11 cellular contexts compared by ENCODE assay signal in the genomic region with DNA sequence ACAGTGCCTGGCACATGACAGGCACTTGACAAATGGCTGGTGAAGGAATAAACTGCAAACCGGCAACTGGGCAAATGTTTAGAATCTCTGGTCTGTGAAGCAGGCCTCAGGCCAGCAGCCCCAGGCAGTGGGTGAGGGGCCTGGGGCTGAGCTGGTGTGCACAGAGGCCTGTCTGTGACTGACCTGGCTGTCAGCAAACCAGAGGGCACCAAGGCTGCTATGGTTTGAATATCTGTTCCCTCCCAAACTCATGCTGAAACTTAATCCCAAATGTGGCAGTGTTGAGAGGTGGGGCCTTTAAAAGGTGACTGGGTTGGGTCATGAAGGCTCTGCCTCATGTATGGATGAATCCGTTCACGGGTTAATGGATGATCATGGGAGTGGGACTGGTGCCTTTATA.
DNase-seq lines count a peak whose midpoint lies in the region; ATAC-seq and TF ChIP-seq lines count a peak whose summit lies in the region.
"Had no signal": no experiment of that assay in that cellular context is flagged by ENCODE, and none has a peak within 500 bp of the region (broad histone marks: within the 10 kb centered on the region; RNA-seq: fewer than 3 reads in every experiment).

No MANE protein-coding gene starts in this region.

- no peaks in the 10 kb centered on the region for H4K20me1 ChIP-seq in KMS-11 (ENCODE audit: insufficient read depth)
- H4K20me1 ChIP-seq: BLaER1 treated with 17β-estradiol and CSF1 and Interleukin-3, amounts not matched to agents 10 nM and 100 nM had no signal

- H3K79me2 ChIP-seq in KMS-11 (ENCODE audit: insufficient read depth, low read depth) = no peaks in the 10 kb centered on the region

- TF ChIP-seq POLR2A in spleen (IDR thresholded peaks at IDR 0.05) = no peak

- no peaks in the 10 kb centered on the region for H3K9me3 Mint-ChIP-seq in effector memory CD8-positive, alpha-beta T cell
- H3K9me3 Mint-ChIP-seq: CD4-positive, CD25-positive, alpha-beta regulatory T cell had no signal

- H3K27me3 Mint-ChIP-seq in effector memory CD8-positive, alpha-beta T cell = no peaks in the 10 kb centered on the region
- H3K27me3 Mint-ChIP-seq: CD4-positive, CD25-positive, alpha-beta regulatory T cell had no signal

- no peaks in the 10 kb centered on the region for H3K9me3 ChIP-seq in spleen
- H3K9me3 ChIP-seq: BLaER1 treated with 17β-estradiol and CSF1 and Interleukin-3, amounts not matched to agents 10 nM and 100 nM had no signal

- H3K9ac ChIP-seq in KMS-11 = no peak overlapping the region
- H3K9ac ChIP-seq: BLaER1 treated with 17β-estradiol and CSF1 and Interleukin-3, amounts not matched to agents 10 nM and 100 nM had no signal

- peak; percentile 14 for DNase-seq in activated effector memory CD4-positive, alpha-beta T cell treated with anti-CD3 and anti-CD28 coated beads, Interleukin-2, amount 50 U/mL, for 16 hours
- DNase-seq in activated effector memory CD4-positive, alpha-beta T cell treated with Interleukin-2 at 50 U/mL for 16 hours = no peak
- no peak for DNase-seq in effector memory CD8-positive, alpha-beta T cell
- DNase-seq in spleen (peak; percentile 52), left colon (no peak), NCI-H748 (lab: John Stamatoyannopoulos, UW; ENCODE audit: unreplicated experiment) (no peak)
- DNase-seq: ACHN; CD4-positive, CD25-positive, alpha-beta regulatory T cell; HCEC 1CT had no signal

- H3K36me3 ChIP-seq in KMS-11 (ENCODE audit: insufficient read depth) = no peaks in the 10 kb centered on the region
- H3K36me3 ChIP-seq in spleen = no peaks in the 10 kb centered on the region
- H3K36me3 ChIP-seq: BLaER1 treated with 17β-estradiol and CSF1 and Interleukin-3, amounts not matched to agents 10 nM and 100 nM had no signal

- no peak for TF ChIP-seq CTCF in KMS-11 (conservative IDR thresholded peaks at IDR 0.05; ENCODE audit: low read depth, low read length)
- TF ChIP-seq CTCF in spleen (IDR thresholded peaks at IDR 0.05 in 8 of 11, conservative IDR thresholded peaks at IDR 0.05 in 3 of 11) = no peak

- H3K27ac Mint-ChIP-seq in effector memory CD8-positive, alpha-beta T cell = peak overlapping the region; percentile 63 to 79

- no peak overlapping the region for H3K4me3 ChIP-seq in KMS-11 (IDR thresholded peaks at IDR 0.05; ENCODE audit: insufficient read depth, low read depth, low read length)
- H3K4me3 ChIP-seq in spleen = no peak overlapping the region
- H3K4me3 ChIP-seq: BLaER1 treated with 17β-estradiol and CSF1 and Interleukin-3, amounts not matched to agents 10 nM and 100 nM had no signal

- no peak overlapping the region for H3K4me3 Mint-ChIP-seq in effector memory CD8-positive, alpha-beta T cell
- H3K4me3 Mint-ChIP-seq: CD4-positive, CD25-positive, alpha-beta regulatory T cell had no signal

- ATAC-seq in effector memory CD8-positive, alpha-beta T cell (replicated peaks) = no peak
- ATAC-seq in left colon = no peak

- H2AFZ ChIP-seq in KMS-11 (ENCODE audit: low read depth) = no peak overlapping the region

- H3K27me3 ChIP-seq in KMS-11 (ENCODE audit: insufficient read depth, low read depth) = no peaks in the 10 kb centered on the region
- peaks cover 0 to 1% (median 0%) of the 10 kb centered on the region in 7 donors for H3K27me3 ChIP-seq in spleen (replicated peaks in 1 of 7)
- H3K27me3 ChIP-seq: BLaER1 treated with 17β-estradiol and CSF1 and Interleukin-3, amounts not matched to agents 10 nM and 100 nM had no signal

- peaks cover 18 to 26% of the 10 kb centered on the region in 2 donors for H3K4me1 Mint-ChIP-seq in effector memory CD8-positive, alpha-beta T cell (ENCODE audit: low read depth in 2 of 2)

- WGBS in spleen, 5 donors = 89 to 98% (median 90%) methylated on average over 3 of the region's 3 CpGs

- peak overlapping the region; percentile 52; the same call in 1 of the 2 replicates for H3K27ac ChIP-seq in KMS-11
- H3K27ac ChIP-seq in spleen = no peak overlapping the region
- H3K27ac ChIP-seq: BLaER1 treated with 17β-estradiol and CSF1 and Interleukin-3, amounts not matched to agents 10 nM and 100 nM had no signal

- intact Hi-C loops in spleen (cut with DNase I; ENCODE audit: low total_unique reads) = no loop called here
- intact Hi-C loops in left colon (cut with DNase I, micrococcal nuclease) = no loop called here

- H3K36me3 Mint-ChIP-seq in effector memory CD8-positive, alpha-beta T cell (ENCODE audit: insufficient read depth) = peaks cover 3% of the 10 kb centered on the region
- H3K36me3 Mint-ChIP-seq: CD4-positive, CD25-positive, alpha-beta regulatory T cell had no signal

- H3K4me2 ChIP-seq in KMS-11 = peak overlapping the region; percentile 62; the same call in 1 of the 2 replicates
- H3K4me2 ChIP-seq: BLaER1 treated with 17β-estradiol and CSF1 and Interleukin-3, amounts not matched to agents 10 nM and 100 nM had no signal

- H3K4me1 ChIP-seq in KMS-11 (ENCODE audit: low read depth, poor library complexity, severe bottlenecking) (peaks cover 43% of the 10 kb centered on the region), spleen (no peaks in the 10 kb centered on the region)
- H3K4me1 ChIP-seq: BLaER1 treated with 17β-estradiol and CSF1 and Interleukin-3, amounts not matched to agents 10 nM and 100 nM had no signal

Comparison
In these comparisons a context has a peak if more than half of its experiments do, and no peak if none do; other contexts are left out.
1. DNase-seq: peak in activated effector memory CD4-positive, alpha-beta T cell treated with anti-CD3 and anti-CD28 coated beads, Interleukin-2, amount 50 U/mL, for 16 hours (single experiment) and spleen (single experiment); none in activated effector memory CD4-positive, alpha-beta T cell treated with Interleukin-2 at 50 U/mL for 16 hours (single experiment), effector memory CD8-positive, alpha-beta T cell (0 of 3), left colon (0 of 2) and NCI-H748 (single experiment).